8 cellular contexts compared by ENCODE assay signal in the genomic region with DNA sequence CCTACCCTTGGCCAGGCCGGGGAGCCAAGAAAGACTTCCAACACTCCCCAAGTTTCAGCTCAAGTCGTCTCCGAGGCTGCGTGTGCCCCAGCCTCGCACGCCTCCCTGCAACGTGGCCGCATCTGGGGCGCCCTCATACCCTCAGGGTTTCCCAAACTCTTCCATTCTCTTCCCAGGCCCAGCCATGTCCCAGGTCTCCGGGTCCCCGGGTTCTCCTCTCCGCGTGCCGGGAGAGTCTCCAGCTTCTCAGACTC. TPM values are rescaled to one million over a fixed set of nuclear protein-coding genes. Genes with fewer than 3 reads are reported as not detected.
A peak's percentile ranks its signal among the peaks of the same experiment; 100 is the strongest.
DNase-seq lines count a peak whose midpoint lies in the region; ATAC-seq, FAIRE-seq and TF ChIP-seq lines count a peak whose summit lies in the region.

No MANE protein-coding gene starts in this region.

- H3K36me3 Mint-ChIP-seq in neural progenitor cell: peaks cover 4% of the 10 kb centered on the region

- H3K4me1 Mint-ChIP-seq in neural progenitor cell: peaks cover 21% of the 10 kb centered on the region

- peak overlapping the region; percentile 97 for H3K27ac ChIP-seq in DND-41 (ENCODE audit: low read length)
- peak overlapping the region; percentile 43; the same call in 1 of the 2 replicates for H3K27ac ChIP-seq in HUES6 (ENCODE audit: low read depth, low read length)
- H3K27ac ChIP-seq in dorsolateral prefrontal cortex: no peak overlapping the region
- H3K27ac ChIP-seq in neural progenitor cell: peak overlapping the region; percentile 80

- TF ChIP-seq CTCF in DND-41 (IDR thresholded peaks at IDR 0.05; ENCODE audit: borderline replicate concordance, extremely low read depth, low read length, poor library complexity, severe bottlenecking) (no peak), dorsolateral prefrontal cortex (IDR thresholded peaks at IDR 0.05 in 54 of 56, conservative IDR thresholded peaks at IDR 0.05 in 2 of 56; ENCODE audit: low read depth in 1 of 56, partially characterized antibody in 56 of 56) (no peak), neural progenitor cell (IDR thresholded peaks at IDR 0.05) (no peak), D721Med (IDR thresholded peaks at IDR 0.05; ENCODE audit: insufficient read depth, missing control alignments) (no peak)

- no peaks in the 10 kb centered on the region for H3K9me3 Mint-ChIP-seq in neural progenitor cell

- H3K4me3 Mint-ChIP-seq in neural progenitor cell: peak overlapping the region; percentile 100

- H3K4me2 ChIP-seq in DND-41 (ENCODE audit: insufficient read depth, low read length) (peak overlapping the region; percentile 83), neural progenitor cell (peak overlapping the region; percentile 86)

- no peaks in the 10 kb centered on the region for H3F3A ChIP-seq in neural progenitor cell (ENCODE audit: low read depth)

- peak overlapping the region; percentile 98 for H3K9ac ChIP-seq in DND-41 (ENCODE audit: low read depth, low read length)
- peak overlapping the region; percentile 82 for H3K9ac ChIP-seq in HUES6 (ENCODE audit: low read length)
- H3K9ac ChIP-seq in neural progenitor cell: no peak overlapping the region

- H2AFZ ChIP-seq in DND-41 (ENCODE audit: low read depth, low read length) (peak overlapping the region; percentile 76), neural progenitor cell (replicated peaks) (no peak overlapping the region)

- peak overlapping the region; percentile 87 to 96 for H3K4me3 ChIP-seq in DND-41 (ENCODE audit: low read depth in 1 of 2, low read length in 2 of 2)
- H3K4me3 ChIP-seq in HUES6 (ENCODE audit: low read depth, low read length): peak overlapping the region; percentile 95
- H3K4me3 ChIP-seq in dorsolateral prefrontal cortex: peak overlapping the region; percentile 30 to 71 (median 57)
- H3K4me3 ChIP-seq in neural progenitor cell: peak overlapping the region; percentile 70

- H3K27me3 Mint-ChIP-seq in neural progenitor cell (ENCODE audit: insufficient read depth, low read depth): peaks cover 5% of the 10 kb centered on the region

- DNase-seq in DND-41: no peak
- peak in 1 of 10 donors; percentile 32 for DNase-seq in dorsolateral prefrontal cortex
- DNase-seq in neural progenitor cell (ENCODE audit: low spot score): no peak
- DNase-seq in SIG-M5 treated with dmso at 0.1 percent for 504 hours (lab: John Stamatoyannopoulos, UW; ENCODE audit: unreplicated experiment): no peak
- no peak for DNase-seq in D721Med (ENCODE audit: insufficient read length, low spot score)
- DNase-seq in SW 1271 (lab: John Stamatoyannopoulos, UW): no peak

- ATAC-seq in DND-41 (ENCODE audit: insufficient read depth, low read depth) (no peak; the same call in 2 of the 3 replicates), GM21423 (IDR thresholded peaks at IDR 0.05; ENCODE audit: unreplicated experiment) (peak; percentile 9)

- H3K27me3 ChIP-seq in DND-41 (ENCODE audit: insufficient read depth, low read length, poor library complexity) (no peaks in the 10 kb centered on the region), HUES6 (ENCODE audit: control insufficient read depth, insufficient read depth, low read length) (peaks cover 14% of the 10 kb centered on the region; the same call in 1 of the 2 replicates), dorsolateral prefrontal cortex (peaks cover 0 to 95% (median 40%) of the 10 kb centered on the region in 45 donors), neural progenitor cell (no peaks in the 10 kb centered on the region)

- H4K20me1 ChIP-seq in DND-41 (ENCODE audit: insufficient read depth, low read length) (peaks cover 13% of the 10 kb centered on the region; the same call in 1 of the 2 replicates), neural progenitor cell (ENCODE audit: low read depth) (no peaks in the 10 kb centered on the region)

- FAIRE-seq in D721Med (lab: Jason Lieb, UNC): no peak

- H3K4me1 ChIP-seq in DND-41 (ENCODE audit: insufficient read depth, low read length) (peaks cover 47% of the 10 kb centered on the region), HUES6 (ENCODE audit: control insufficient read depth, insufficient read depth, low read length) (peaks cover 22% of the 10 kb centered on the region), neural progenitor cell (no peaks in the 10 kb centered on the region)

- peak overlapping the region; percentile 23 for H3K27ac Mint-ChIP-seq in neural progenitor cell

- peaks cover 10% of the 10 kb centered on the region for H3K36me3 ChIP-seq in DND-41 (ENCODE audit: insufficient read depth, low read length)
- H3K36me3 ChIP-seq in HUES6 (ENCODE audit: control insufficient read depth, insufficient read depth, low read length): no peaks in the 10 kb centered on the region
- H3K36me3 ChIP-seq in neural progenitor cell: no peaks in the 10 kb centered on the region

- peaks cover 68% of the 10 kb centered on the region for H3K79me2 ChIP-seq in DND-41 (ENCODE audit: insufficient read depth, low read length)
- H3K79me2 ChIP-seq in neural progenitor cell (ENCODE audit: low read depth): peaks cover 43% of the 10 kb centered on the region

- H3K9me3 ChIP-seq in DND-41 (ENCODE audit: insufficient read depth, low read length, severe bottlenecking) (no peaks in the 10 kb centered on the region), HUES6 (ENCODE audit: control insufficient read depth, insufficient read depth, low read depth, low read length) (no peaks in the 10 kb centered on the region), neural progenitor cell (ENCODE audit: low read depth) (no peaks in the 10 kb centered on the region)

- intact Hi-C loops in dorsolateral prefrontal cortex (cut with DNase I): loop anchor here in 1 of 2 donors (5.0 kb wide), 1 partner anchor 195 kb away; a partner anchor contains a TSS

RNA-seq across cellular contexts. Expression of a gene that starts 0.3 kb away (rescaled TPM):
- 1 to 10 TPM in 69 of 120 experiments, under 1 TPM in 51; 0.31 to 3.9 (median 1.1) TPM for total RNA-seq in dorsolateral prefrontal cortex
- 115 and 182 TPM in 2 replicates for total RNA-seq in neural progenitor cell (ENCODE audit: low replicate concordance)

Comparison
In these comparisons a context has a peak if more than half of its experiments do, and no peak if none do; other contexts are left out.
1. H3K27ac ChIP-seq: peak in DND-41 (single experiment), HUES6 (single experiment) and neural progenitor cell (single experiment); none in dorsolateral prefrontal cortex (0 of 59).
2. RNA of a gene that starts 0.3 kb away (total RNA-seq): 115 to 182 TPM in neural progenitor cell; 0.31 to 3.9 TPM in dorsolateral prefrontal cortex; every median in the first group is over 10 times any median in the second.
3. Peak in every context shown above with its lines, with median percentiles within 50 percentile points of each other: H3K4me3 ChIP-seq.